In genomic region chr9:8391566-8391965, GRCh38 we compare ENCODE assay signal across 7 cellular contexts.
"Had no signal": no experiment of that assay in that cellular context is flagged by ENCODE, and none has a peak within 500 bp of the region (broad histone marks: within the 10 kb centered on the region; RNA-seq: fewer than 3 reads in every experiment).

No MANE protein-coding gene starts in this region.

- H3K4me1 ChIP-seq: HAP-1 had no signal

- DNase-seq: GOT3, H7, HFFc6, KBM-7 had no signal

- H3K4me3 ChIP-seq: HAP-1 had no signal

- H3K9me3 ChIP-seq: HAP-1 had no signal

- H3K36me3 ChIP-seq: HAP-1 had no signal

- ATAC-seq: HCT116, HepG2 had no signal
